Comparison of ENCODE assay signal across 10 cellular contexts in the genomic region with DNA sequence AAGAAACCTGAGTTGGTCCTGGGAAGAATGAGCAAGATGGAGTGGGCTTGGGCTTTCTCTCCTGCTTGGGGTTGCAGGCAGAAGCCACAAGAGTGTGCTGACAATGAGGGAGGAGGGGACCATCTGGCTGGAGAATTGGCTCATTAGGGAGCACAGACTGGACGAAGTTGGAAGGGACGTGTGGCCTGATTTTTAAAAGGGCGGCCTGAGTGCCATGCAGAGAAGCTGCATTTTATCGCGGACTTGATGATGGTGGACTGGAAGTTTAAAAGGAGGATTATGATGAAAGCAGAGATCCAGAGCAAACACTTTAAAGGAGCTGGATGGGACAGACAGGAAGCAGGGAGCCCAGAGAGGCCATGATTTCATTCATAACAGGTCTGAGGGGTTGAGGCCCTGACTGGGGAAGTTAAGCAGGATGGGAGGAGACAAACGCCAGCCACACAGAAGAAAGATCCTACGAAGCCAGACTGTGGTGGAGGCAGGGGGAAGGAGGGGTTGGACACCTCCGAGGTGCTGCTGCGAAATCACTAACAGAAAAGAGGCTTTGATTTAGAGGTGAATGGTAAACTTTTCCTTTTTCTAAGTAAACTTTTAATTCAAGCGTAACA. TPM values are rescaled to one million over a fixed set of nuclear protein-coding genes. Genes with fewer than 3 reads are reported as not detected.
A peak's percentile ranks its signal among the peaks of the same experiment; 100 is the strongest.
DNase-seq lines count a peak whose midpoint lies in the region; ATAC-seq and TF ChIP-seq lines count a peak whose summit lies in the region.
"Had no signal": no experiment of that assay in that cellular context is flagged by ENCODE, and none has a peak within 500 bp of the region (broad histone marks: within the 10 kb centered on the region; RNA-seq: fewer than 3 reads in every experiment).

No MANE protein-coding gene starts in this region.

- peaks cover 36% of the 10 kb centered on the region for H3K4me1 Mint-ChIP-seq in neural crest cell

- DNase-seq in ELF-1 (ENCODE audit: low read depth, low spot score): peak; percentile 4
- DNase-seq in NCI-H510A (lab: John Stamatoyannopoulos, UW): peak; percentile 39
- DNase-seq in cerebellar cortex (ENCODE audit: low spot score): peak; percentile 86
- DNase-seq in neural crest cell (ENCODE audit: low read depth, low spot score): no peak
- no peak for DNase-seq in sciatic nerve (ENCODE audit: low spot score)
- no peak for DNase-seq in activated effector memory CD4-positive, alpha-beta T cell treated with Interleukin-2 at 50 U/mL for 16 hours
- DNase-seq: DND-41, T-helper 9 cell had no signal

- no peaks in the 10 kb centered on the region for H3K36me3 Mint-ChIP-seq in neural crest cell (ENCODE audit: low read depth)

- ATAC-seq in sciatic nerve (no peak), HG03565 (IDR thresholded peaks at IDR 0.05; ENCODE audit: unreplicated experiment) (no peak), GM21360 (IDR thresholded peaks at IDR 0.05; ENCODE audit: unreplicated experiment) (no peak)

- intact Hi-C loops in sciatic nerve (cut with DNase I): no loop called here

- H3K4me3 Mint-ChIP-seq in neural crest cell: no peak overlapping the region

- TF ChIP-seq CTCF in neural crest cell (conservative IDR thresholded peaks at IDR 0.05): no peak

- no peaks in the 10 kb centered on the region for H3K27me3 Mint-ChIP-seq in neural crest cell (ENCODE audit: low read depth)

- peak overlapping the region; percentile 25 for H3K27ac Mint-ChIP-seq in neural crest cell (ENCODE audit: unreplicated experiment)

- H3K9me3 Mint-ChIP-seq in neural crest cell: no peaks in the 10 kb centered on the region

RNA-seq across cellular contexts. Expression of a gene that starts 23.6 kb away (rescaled TPM):
- total RNA-seq in neural crest cell: 30.6 and 31.7 TPM in 2 replicates
- total RNA-seq in sciatic nerve: 14.0 TPM

RNA-seq across cellular contexts. Expression of a gene that starts 34.8 kb away (rescaled TPM):
- total RNA-seq in neural crest cell (30.7 and 31.9 TPM in 2 replicates), sciatic nerve (35.3 TPM)

Comparison
In these comparisons a context has a peak if more than half of its experiments do, and no peak if none do; other contexts are left out.
1. DNase-seq: peak in ELF-1 (single experiment), NCI-H510A (single experiment) and cerebellar cortex (single experiment); none in neural crest cell (single experiment), sciatic nerve (single experiment) and activated effector memory CD4-positive, alpha-beta T cell treated with Interleukin-2 at 50 U/mL for 16 hours (single experiment).